In genomic region chr1:228141871-228142615, GRCh38 we compare ENCODE assay signal across 8 cellular contexts. TPM values are rescaled to one million over a fixed set of nuclear protein-coding genes. Genes with fewer than 3 reads are reported as not detected.
A peak's percentile ranks its signal among the peaks of the same experiment; 100 is the strongest.
DNase-seq lines count a peak whose midpoint lies in the region; ATAC-seq and TF ChIP-seq lines count a peak whose summit lies in the region.

No MANE protein-coding gene starts in this region.

- BruUV-seq in OCI-LY7 (replicated peaks; lab: Mats Ljungman, UMichigan) = no TSS peak

- peak overlapping the region; percentile 22 for H3K14ac ChIP-seq in trophoblast cell (ENCODE audit: low read length)

- H3K4ac ChIP-seq in trophoblast cell (ENCODE audit: low read depth, low read length) = peak overlapping the region; percentile 85

- H3K79me2 ChIP-seq in OCI-LY7 (ENCODE audit: insufficient read depth, low read depth, low read length) = peaks cover 47% of the 10 kb centered on the region
- peaks cover 32% of the 10 kb centered on the region for H3K79me2 ChIP-seq in trophoblast cell (ENCODE audit: control insufficient read depth, insufficient read depth, low read length, poor library complexity)

- H2BK12ac ChIP-seq in trophoblast cell (ENCODE audit: low read length) = no peak overlapping the region

- peaks cover 16% of the 10 kb centered on the region; the same call in 1 of the 2 replicates for H4K20me1 ChIP-seq in OCI-LY7 (ENCODE audit: insufficient read depth, low read length)

- H3K27ac ChIP-seq in OCI-LY7 (ENCODE audit: low read depth, low read length, poor library complexity, severe bottlenecking) (peak overlapping the region; percentile 51), trophoblast cell (ENCODE audit: low read depth, low read length) (no peak overlapping the region)
- H3K27ac ChIP-seq in effector memory CD4-positive, alpha-beta T cell (ENCODE audit: insufficient read depth, low read length, poor library complexity, severe bottlenecking) = peak overlapping the region; percentile 93

- no peak overlapping the region for H2BK120ac ChIP-seq in trophoblast cell (ENCODE audit: insufficient read depth, low read length, poor library complexity)

- H3K9me3 ChIP-seq in OCI-LY7 (ENCODE audit: low read length) (no peaks in the 10 kb centered on the region), trophoblast cell (ENCODE audit: insufficient read depth, low read depth, low read length) (peaks cover 2% of the 10 kb centered on the region)
- H3K9me3 ChIP-seq in effector memory CD4-positive, alpha-beta T cell (ENCODE audit: control insufficient read depth, low read length) = no peaks in the 10 kb centered on the region

- H3K4me1 ChIP-seq in OCI-LY7 (ENCODE audit: insufficient read depth, low read length, poor library complexity, severe bottlenecking) (peaks cover 62% of the 10 kb centered on the region), trophoblast cell (ENCODE audit: control insufficient read depth in 1 of 2, insufficient read depth in 2 of 2, low read length in 2 of 2) (peaks cover 9 to 20% of the 10 kb centered on the region in 2 experiments)
- H3K4me1 ChIP-seq in effector memory CD4-positive, alpha-beta T cell (ENCODE audit: control insufficient read depth, insufficient read depth, low read length, poor library complexity, severe bottlenecking) = peaks cover 30% of the 10 kb centered on the region

- no peaks in the 10 kb centered on the region for H3K9me2 ChIP-seq in OCI-LY7 (ENCODE audit: insufficient read depth, low read length)

- H2AK5ac ChIP-seq in trophoblast cell (ENCODE audit: low read length) = no peak overlapping the region

- no peak overlapping the region for H3K9ac ChIP-seq in trophoblast cell (ENCODE audit: low read length)

- H4K8ac ChIP-seq in trophoblast cell (ENCODE audit: low read depth, low read length) = no peak overlapping the region

- intact Hi-C loops in OCI-LY7 (cut with micrococcal nuclease; ENCODE audit: unreplicated experiment) = no loop called here

- no peak for ATAC-seq in HG02571 (IDR thresholded peaks at IDR 0.05; ENCODE audit: unreplicated experiment)

- peak overlapping the region; percentile 92 for H3K4me3 ChIP-seq in OCI-LY7 (ENCODE audit: low read depth, low read length, poor library complexity, severe bottlenecking)
- H3K4me3 ChIP-seq in effector memory CD4-positive, alpha-beta T cell (ENCODE audit: insufficient read depth, low read depth, low read length, poor library complexity, severe bottlenecking) = peak overlapping the region; percentile 77
- H3K4me3 ChIP-seq in trophoblast cell (ENCODE audit: low read depth, low read length) = no peak overlapping the region

- H3K18ac ChIP-seq in trophoblast cell (ENCODE audit: low read length) = peak overlapping the region; percentile 38

- H3K4me2 ChIP-seq in OCI-LY7 (ENCODE audit: low read length) = peak overlapping the region; percentile 99
- no peak overlapping the region for H3K4me2 ChIP-seq in trophoblast cell (ENCODE audit: low read length)

- H2AFZ ChIP-seq in OCI-LY7 (ENCODE audit: low read length) (no peak overlapping the region), trophoblast cell (ENCODE audit: insufficient read depth, low read length, poor library complexity) (no peak overlapping the region)

- POLR2A ChIA-PET in OCI-LY7 (lab: Charles Lee) = interaction anchor here (1.3 kb wide), 1 partner anchor 22 kb away, joined by 8 read pairs; the partner anchor contains the start of gene IBA57

- DNase-seq in ELR (ENCODE audit: low read depth) (peak; percentile 10), OCI-LY7 (ENCODE audit: low spot score) (peak; percentile 66), trophoblast cell (no peak), OCI-M2 (lab: John Stamatoyannopoulos, UW; ENCODE audit: unreplicated experiment) (no peak), Ammon's horn (ENCODE audit: low spot score) (no peak)
- DNase-seq in effector memory CD4-positive, alpha-beta T cell = no peak
- DNase-seq in stimulated activated CD4-positive, alpha-beta T cell treated with anti-CD3 and anti-CD28 coated beads, Interleukin-2, amount 100 ng/mL, for 48 hours = no peak

- TF ChIP-seq CTCF in OCI-LY7 (conservative IDR thresholded peaks at IDR 0.05; ENCODE audit: low read length) = no peak

- H3K79me1 ChIP-seq in trophoblast cell (ENCODE audit: low read length) = peaks cover 10% of the 10 kb centered on the region

- H3K36me3 ChIP-seq in OCI-LY7 (ENCODE audit: insufficient read depth, low read length) (peaks cover 31% of the 10 kb centered on the region), trophoblast cell (ENCODE audit: control insufficient read depth in 1 of 2, insufficient read depth in 2 of 2, low read length in 2 of 2) (peaks cover 28 to 33% of the 10 kb centered on the region in 2 experiments)
- H3K36me3 ChIP-seq in effector memory CD4-positive, alpha-beta T cell (ENCODE audit: control insufficient read depth, insufficient read depth, low read length) = peaks cover 16% of the 10 kb centered on the region

- CTCF ChIA-PET in OCI-LY7 (lab: Charles Lee; ENCODE audit: unreplicated experiment) = interaction anchor here (0.5 to 0.9 kb wide), 2 partner anchors 23 to 71 kb away, joined by 3 to 5 read pairs; no protein-coding TSS in a partner anchor

- WGBS in trophoblast cell (ENCODE audit: extremely low coverage, insufficient coverage, insufficient read length) = no CpG with 5 or more reads among the region's 21 CpGs

- H4K12ac ChIP-seq in trophoblast cell (ENCODE audit: low read depth, low read length) = peak overlapping the region; percentile 14

- no peak overlapping the region for H4K91ac ChIP-seq in trophoblast cell (ENCODE audit: low read depth, low read length)

- no peaks in the 10 kb centered on the region for H3K27me3 ChIP-seq in effector memory CD4-positive, alpha-beta T cell (replicated peaks; ENCODE audit: control insufficient read depth, insufficient read depth, low read length, poor library complexity, severe bottlenecking)
- H3K27me3 ChIP-seq in trophoblast cell (ENCODE audit: insufficient read depth, low read length) = no peaks in the 10 kb centered on the region

- no peak overlapping the region for H2BK5ac ChIP-seq in trophoblast cell (ENCODE audit: low read depth, low read length, poor library complexity)

- H3K23ac ChIP-seq in trophoblast cell (ENCODE audit: low read length) = no peak overlapping the region

RNA-seq across cellular contexts. Expression of gene GUK1, which starts 2.0 kb away (rescaled TPM):
- 197 and 201 TPM in 2 replicates for total RNA-seq in OCI-LY7 (2014; rRNA removed; shearing (Covaris generic))
- 131 and 154 TPM in 2 replicates for total RNA-seq in OCI-LY7 (2022)
- polyA plus RNA-seq in trophoblast cell (2013) = 235 and 242 TPM in 2 replicates

RNA-seq across cellular contexts. Expression of gene GJC2, which starts 7.7 kb away (rescaled TPM):
- total RNA-seq in OCI-LY7 (2014; rRNA removed; shearing (Covaris generic)) = 0.22 and 0.31 TPM in 2 replicates
- total RNA-seq in OCI-LY7 (2022) = 0.53 and 0.80 TPM in 2 replicates
- polyA plus RNA-seq in trophoblast cell (2013) = 0.38 and 0.51 TPM in 2 replicates

RNA-seq across cellular contexts. Expression of gene IBA57, which starts 23.6 kb away (rescaled TPM):
- total RNA-seq in OCI-LY7 (2014; rRNA removed; shearing (Covaris generic)) = 3.2 and 9.9 TPM in 2 replicates
- 9.1 and 10.8 TPM in 2 replicates for total RNA-seq in OCI-LY7 (2022)
- 1.2 and 1.4 TPM in 2 replicates for polyA plus RNA-seq in trophoblast cell (2013)

RNA-seq across cellular contexts. Expression of gene MRPL55, which starts 32.9 kb away (rescaled TPM):
- total RNA-seq in OCI-LY7 (2014; rRNA removed; shearing (Covaris generic)) = 92.8 and 99.5 TPM in 2 replicates
- total RNA-seq in OCI-LY7 (2022) = 46.3 and 50.0 TPM in 2 replicates
- polyA plus RNA-seq in trophoblast cell (2013) = 87.0 and 91.4 TPM in 2 replicates

RNA-seq across cellular contexts. Expression of gene C1orf35, which starts 38.9 kb away (rescaled TPM):
- 33.3 and 33.4 TPM in 2 replicates for total RNA-seq in OCI-LY7 (2014; rRNA removed; shearing (Covaris generic))
- total RNA-seq in OCI-LY7 (2022) = 30.7 and 32.2 TPM in 2 replicates
- 17.6 and 18.1 TPM in 2 replicates for polyA plus RNA-seq in trophoblast cell (2013)

Comparison
In these comparisons a context has a peak if more than half of its experiments do, and no peak if none do; other contexts are left out.
1. DNase-seq: peak in ELR (single experiment) and OCI-LY7 (single experiment); none in effector memory CD4-positive, alpha-beta T cell (0 of 3), trophoblast cell (0 of 2), OCI-M2 (single experiment), Ammon's horn (single experiment) and stimulated activated CD4-positive, alpha-beta T cell treated with anti-CD3 and anti-CD28 coated beads, Interleukin-2, amount 100 ng/mL, for 48 hours (0 of 2).